Comparison of ENCODE assay signal across 21 cellular contexts in the genomic region with DNA sequence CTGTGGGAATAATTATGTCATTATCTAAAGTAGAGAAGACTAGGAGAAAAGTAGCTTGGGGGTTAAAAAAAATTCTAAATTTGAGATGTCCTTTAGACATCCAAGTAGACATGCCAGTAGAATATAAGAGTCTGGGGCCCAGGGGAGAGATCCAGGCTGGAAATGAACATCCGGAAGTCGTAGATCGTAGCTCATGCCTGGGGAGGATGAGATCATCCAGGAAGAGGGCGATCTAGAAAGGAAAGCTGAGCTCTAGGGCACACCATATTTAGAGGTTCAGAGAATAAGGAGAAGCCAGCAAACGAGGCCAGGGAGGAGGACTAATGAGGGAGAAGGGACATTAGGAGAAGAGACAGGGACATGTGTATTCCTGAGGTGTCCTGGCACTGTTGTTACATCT. TPM values are rescaled to one million over a fixed set of nuclear protein-coding genes. Genes with fewer than 3 reads are reported as not detected.
DNase-seq lines count a peak whose midpoint lies in the region; ATAC-seq and TF ChIP-seq lines count a peak whose summit lies in the region.
"Had no signal": no experiment of that assay in that cellular context is flagged by ENCODE, and none has a peak within 500 bp of the region (broad histone marks: within the 10 kb centered on the region; RNA-seq: fewer than 3 reads in every experiment).

No MANE protein-coding gene starts in this region.

- no peaks in the 10 kb centered on the region for H3K9me3 ChIP-seq in PC-3 (ENCODE audit: low read length)
- H3K9me3 ChIP-seq in mesenchymal stem cell (ENCODE audit: control insufficient read depth, low read length) = no peaks in the 10 kb centered on the region
- no peaks in the 10 kb centered on the region for H3K9me3 ChIP-seq in right lobe of liver
- H3K9me3 ChIP-seq: adrenal gland had no signal

- 12% methylated on average over 5 of the region's 5 CpGs for WGBS in mesenchymal stem cell
- 30% methylated on average over 5 of the region's 5 CpGs for WGBS in right lobe of liver (ENCODE audit: insufficient coverage, low coverage, low lambda C conversion rate, missing lambda C conversion rate)

- H3K36me3 ChIP-seq in PC-3 (ENCODE audit: low read depth, low read length) (no peaks in the 10 kb centered on the region), mesenchymal stem cell (ENCODE audit: control insufficient read depth in 1 of 2, insufficient read depth in 2 of 2, low read depth in 1 of 2, low read length in 2 of 2) (no peaks in the 10 kb centered on the region), right lobe of liver (no peaks in the 10 kb centered on the region)
- H3K36me3 ChIP-seq: adrenal gland, neural progenitor cell had no signal

- no peaks in the 10 kb centered on the region for H3K79me1 ChIP-seq in mesenchymal stem cell (replicated peaks; ENCODE audit: low read length, poor library complexity, severe bottlenecking)

- H4K8ac ChIP-seq in mesenchymal stem cell (ENCODE audit: low read length) = no peak overlapping the region

- no peak overlapping the region for H2BK12ac ChIP-seq in mesenchymal stem cell (ENCODE audit: low read length in 2 of 2)

- H3K4me1 ChIP-seq in PC-3 (ENCODE audit: insufficient read depth, low read length) (peaks cover 54% of the 10 kb centered on the region), mesenchymal stem cell (ENCODE audit: control insufficient read depth, insufficient read depth, low read depth, low read length) (peaks cover 3% of the 10 kb centered on the region), right lobe of liver (no peaks in the 10 kb centered on the region)

- intact Hi-C loops in PC-3 (cut with micrococcal nuclease) (loop anchor here (10.0 kb wide), 1 partner anchor 269 kb away; no protein-coding TSS in a partner anchor), right lobe of liver (cut with DNase I) (no loop called here)

- no peak overlapping the region for H2BK15ac ChIP-seq in mesenchymal stem cell (ENCODE audit: low read depth, poor library complexity, severe bottlenecking)

- no peak for TF ChIP-seq POLR2A in right lobe of liver (IDR thresholded peaks at IDR 0.05)

- H4K20me1 ChIP-seq in PC-3 (ENCODE audit: low read length) = no peaks in the 10 kb centered on the region

- peaks cover 9% of the 10 kb centered on the region for H3F3A ChIP-seq in PC-3 (ENCODE audit: low read length, unreplicated experiment)

- H3K27ac ChIP-seq in PC-3 (ENCODE audit: low read length) (peak overlapping the region; percentile 93; the same call in 1 of the 2 replicates), mesenchymal stem cell (ENCODE audit: low read length, poor library complexity, severe bottlenecking) (no peak overlapping the region), right lobe of liver (no peak overlapping the region)
- H3K27ac ChIP-seq: neural progenitor cell, VCaP had no signal

- no peak overlapping the region for H4K91ac ChIP-seq in mesenchymal stem cell (ENCODE audit: low read length)

- H3K4me3 ChIP-seq in PC-3 (ENCODE audit: low read length) = no peak overlapping the region
- no peak overlapping the region for H3K4me3 ChIP-seq in fibroblast of mammary gland (ENCODE audit: control insufficient read depth, low read depth, low read length)
- H3K4me3 ChIP-seq in mesenchymal stem cell (ENCODE audit: insufficient read depth in 1 of 2, low read depth in 1 of 2, low read length in 2 of 2) = no peak overlapping the region
- no peak overlapping the region for H3K4me3 ChIP-seq in right lobe of liver
- H3K4me3 ChIP-seq: adrenal gland, neural progenitor cell had no signal

- H3K9me2 ChIP-seq in PC-3 (replicated peaks; ENCODE audit: low read length) = no peaks in the 10 kb centered on the region

- no peak overlapping the region for H2BK120ac ChIP-seq in mesenchymal stem cell (ENCODE audit: low read depth, low read length)

- no peak overlapping the region for H3K4me2 ChIP-seq in PC-3 (ENCODE audit: low read length)
- H3K4me2 ChIP-seq in mesenchymal stem cell (ENCODE audit: low read length, poor library complexity, severe bottlenecking) = no peak overlapping the region
- H3K4me2 ChIP-seq: neural progenitor cell had no signal

- no peak overlapping the region for H2AK5ac ChIP-seq in mesenchymal stem cell (ENCODE audit: low read length, severe bottlenecking)

- H3K9ac ChIP-seq in PC-3 (ENCODE audit: low read length) (no peak overlapping the region), mesenchymal stem cell (ENCODE audit: low read length) (no peak overlapping the region)
- H3K9ac ChIP-seq: neural progenitor cell had no signal

- CTCF ChIA-PET in PC-3 (lab: Charles Lee) = no interaction called here

- no peak for ATAC-seq in PC-3
- no peak for ATAC-seq in right lobe of liver

- POLR2A ChIA-PET in PC-3 (lab: Charles Lee; ENCODE audit: unreplicated experiment) = no interaction called here

- no peak overlapping the region for H3K14ac ChIP-seq in mesenchymal stem cell (ENCODE audit: low read length in 2 of 2)

- no peak overlapping the region for H3K4ac ChIP-seq in mesenchymal stem cell (ENCODE audit: low read depth in 1 of 2, low read length in 2 of 2)

- H3K18ac ChIP-seq in mesenchymal stem cell (ENCODE audit: low read depth in 1 of 2, low read length in 2 of 2) = no peak overlapping the region

- no peaks in the 10 kb centered on the region for H3K79me2 ChIP-seq in PC-3 (ENCODE audit: low read length)

- H2AFZ ChIP-seq in PC-3 (ENCODE audit: low read length) (no peak overlapping the region), mesenchymal stem cell (ENCODE audit: low read depth, low read length) (no peak overlapping the region)
- H2AFZ ChIP-seq: neural progenitor cell had no signal

- H2BK5ac ChIP-seq in mesenchymal stem cell (ENCODE audit: low read depth, low read length, poor library complexity, severe bottlenecking) = no peak overlapping the region

- H3K23ac ChIP-seq in mesenchymal stem cell (ENCODE audit: low read length in 2 of 2) = no peak overlapping the region

- TF ChIP-seq CTCF in PC-3 (conservative IDR thresholded peaks at IDR 0.05; ENCODE audit: low read depth, low read length) (no peak), fibroblast of mammary gland (conservative IDR thresholded peaks at IDR 0.05; ENCODE audit: control insufficient read depth, insufficient read depth, low read depth, low read length) (no peak), right lobe of liver (IDR thresholded peaks at IDR 0.05) (no peak)

- H3K27me3 ChIP-seq in PC-3 (ENCODE audit: low read length) (no peaks in the 10 kb centered on the region), mesenchymal stem cell (ENCODE audit: control insufficient read depth in 1 of 2, insufficient read depth in 1 of 2, low read length in 2 of 2) (no peaks in the 10 kb centered on the region), right lobe of liver (no peaks in the 10 kb centered on the region)
- H3K27me3 ChIP-seq: adrenal gland, neural progenitor cell had no signal

- BruUV-seq in PC-3 (replicated peaks; lab: Mats Ljungman, UMichigan) = no TSS peak

- DNase-seq in A172 (ENCODE audit: low spot score) (peak; percentile 50), PC-3 (no peak), fibroblast of mammary gland (ENCODE audit: low read depth) (peak; percentile 46), mesenchymal stem cell (peak; percentile 40), right lobe of liver (no peak), SKM-1 (lab: John Stamatoyannopoulos, UW; ENCODE audit: unreplicated experiment) (no peak)
- no peak for DNase-seq in central memory CD4-positive, alpha-beta T cell
- DNase-seq in activated T-cell treated with anti-CD3 and anti-CD28 coated beads, Interleukin-2, amount 50 U/mL, for 48 hours = no peak
- DNase-seq: activated CD4-positive, alpha-beta T cell treated with anti-CD3 and anti-CD28 coated beads, Interleukin-2, amount 50 U/mL, for 1 hour; activated effector memory CD4-positive, alpha-beta T cell treated with anti-CD3 and anti-CD28 coated beads, Interleukin-2, amount 50 U/mL, for 16 hours; adrenal gland; MM.1S; NCI-H146; NCI-H2171 treated with DMSO at 0.1 percent for 48 hours; NCI-H526 treated with DMSO at 0.1 percent for 48 hours; SHP77 treated with DMSO at 0.1 percent for 48 hours; stimulated activated CD4-positive, alpha-beta T cell treated with anti-CD3 and anti-CD28 coated beads, Interleukin-15, amount 100 ng/mL, for 24 hours had no signal

RNA-seq across cellular contexts. Expression of gene NGF, which starts 12.2 kb away (rescaled TPM):
- 1.7 and 2.8 TPM in 2 replicates for total RNA-seq in A172 (2014; rRNA removed; shearing (Covaris generic))
- 0.86 and 2.4 TPM in 2 replicates for total RNA-seq in PC-3 (2014; rRNA removed)
- polyA plus RNA-seq in mesenchymal stem cell (2013, experiment 1 of 2) = not detected
- polyA plus RNA-seq in mesenchymal stem cell (2013, experiment 2 of 2) = not detected
- total RNA-seq in right lobe of liver = 1 to 10 TPM in 2 of 6 experiments, under 1 TPM in 4; 0.22 to 1.3 (median 0.49) TPM
- total RNA-seq: mononuclear cell had no signal
- polyA plus RNA-seq: IgD-negative memory B cell had no signal

Comparison
In these comparisons a context has a peak if more than half of its experiments do, and no peak if none do; other contexts are left out.
1. DNase-seq: peak in A172 (single experiment), fibroblast of mammary gland (single experiment) and mesenchymal stem cell (single experiment); none in PC-3 (single experiment), central memory CD4-positive, alpha-beta T cell (single experiment), activated T-cell treated with anti-CD3 and anti-CD28 coated beads, Interleukin-2, amount 50 U/mL, for 48 hours (0 of 2), right lobe of liver (0 of 3) and SKM-1 (single experiment).